Comparison of ENCODE assay signal across 9 cellular contexts in genomic region chr13:110307697-110308376, GRCh38. TPM values are rescaled to one million over a fixed set of nuclear protein-coding genes. Genes with fewer than 3 reads are reported as not detected.
DNase-seq lines count a peak whose midpoint lies in the region; ATAC-seq and TF ChIP-seq lines count a peak whose summit lies in the region.
"Had no signal": no experiment of that assay in that cellular context is flagged by ENCODE, and none has a peak within 500 bp of the region (broad histone marks: within the 10 kb centered on the region; RNA-seq: fewer than 3 reads in every experiment).

No MANE protein-coding gene starts in this region.

- no peak for DNase-seq in activated T-cell treated with anti-CD3 and anti-CD28 coated beads, Interleukin-2, amount 50 U/mL, for 24 hours
- no peak for DNase-seq in activated T-cell treated with anti-CD3 and anti-CD28 coated beads, Interleukin-2, amount 50 U/mL, for 1 hour
- DNase-seq in lung microvascular endothelial cell (ENCODE audit: low read depth in 2 of 2) (peak; percentile 63 to 64), type B pancreatic cell (ENCODE audit: extremely low spot score, unreplicated experiment) (no peak), SIG-M5 treated with dmso at 0.1 percent for 504 hours (lab: John Stamatoyannopoulos, UW; ENCODE audit: unreplicated experiment) (no peak)
- DNase-seq: CD4-positive, alpha-beta memory T cell had no signal

- H3K9me3 Mint-ChIP-seq in activated T-cell treated with anti-CD3 and anti-CD28 coated beads, Interleukin-2, amount 50 U/mL, for 24 hours: no peaks in the 10 kb centered on the region
- no peaks in the 10 kb centered on the region for H3K9me3 Mint-ChIP-seq in type B pancreatic cell

- peaks cover 25 to 46% of the 10 kb centered on the region in 2 donors for H3K27me3 ChIP-seq in duodenal mucosa (ENCODE audit: control insufficient read depth in 1 of 2, insufficient read depth in 2 of 2, low read length in 2 of 2)

- peak overlapping the region; percentile 86 for H3K27ac ChIP-seq in duodenal mucosa (ENCODE audit: low read depth, low read length)

- peaks cover 0 to 4% of the 10 kb centered on the region in 2 donors for H3K36me3 ChIP-seq in duodenal mucosa (ENCODE audit: control insufficient read depth in 1 of 2, insufficient read depth in 2 of 2, low read length in 2 of 2)

- H3K4me3 Mint-ChIP-seq in activated T-cell treated with anti-CD3 and anti-CD28 coated beads, Interleukin-2, amount 50 U/mL, for 24 hours: peak overlapping the region; percentile 6
- H3K4me3 Mint-ChIP-seq in type B pancreatic cell: peak overlapping the region; percentile 96

- peaks cover 84% of the 10 kb centered on the region for H3K27me3 Mint-ChIP-seq in activated T-cell treated with anti-CD3 and anti-CD28 coated beads, Interleukin-2, amount 50 U/mL, for 24 hours
- peaks cover 43% of the 10 kb centered on the region for H3K27me3 Mint-ChIP-seq in type B pancreatic cell

- no peaks in the 10 kb centered on the region for H3K9me3 ChIP-seq in duodenal mucosa (ENCODE audit: control insufficient read depth in 1 of 2, low read length in 2 of 2)

- H3K4me3 ChIP-seq in duodenal mucosa (ENCODE audit: low read depth in 1 of 2, low read length in 2 of 2): peak overlapping the region; percentile 69 to 76

- TF ChIP-seq CTCF in type B pancreatic cell (conservative IDR thresholded peaks at IDR 0.05): no peak

- H3K4me1 Mint-ChIP-seq in activated T-cell treated with anti-CD3 and anti-CD28 coated beads, Interleukin-2, amount 50 U/mL, for 24 hours (ENCODE audit: low read depth): peaks cover 14% of the 10 kb centered on the region
- H3K4me1 Mint-ChIP-seq in type B pancreatic cell (ENCODE audit: unreplicated experiment): peaks cover 44% of the 10 kb centered on the region

- no peaks in the 10 kb centered on the region for H3K36me3 Mint-ChIP-seq in activated T-cell treated with anti-CD3 and anti-CD28 coated beads, Interleukin-2, amount 50 U/mL, for 24 hours (ENCODE audit: low read depth)
- H3K36me3 Mint-ChIP-seq in type B pancreatic cell: peaks cover 8% of the 10 kb centered on the region
- H3K36me3 Mint-ChIP-seq: CD4-positive, alpha-beta memory T cell had no signal

- ATAC-seq in HG03354 (IDR thresholded peaks at IDR 0.05; ENCODE audit: poor library complexity, severe bottlenecking, unreplicated experiment) (no peak), GM21381 (IDR thresholded peaks at IDR 0.05; ENCODE audit: unreplicated experiment) (no peak)

- peak overlapping the region; percentile 60 to 70 for H3K9ac ChIP-seq in duodenal mucosa (ENCODE audit: low read depth in 1 of 2, low read length in 2 of 2)

- peaks cover 10 to 14% of the 10 kb centered on the region in 2 donors for H3K4me1 ChIP-seq in duodenal mucosa (ENCODE audit: control insufficient read depth in 1 of 2, insufficient read depth in 2 of 2, low read length in 2 of 2)

- no peak overlapping the region for H3K27ac Mint-ChIP-seq in activated T-cell treated with anti-CD3 and anti-CD28 coated beads, Interleukin-2, amount 50 U/mL, for 24 hours
- H3K27ac Mint-ChIP-seq in type B pancreatic cell: peak overlapping the region; percentile 86
- H3K27ac Mint-ChIP-seq: CD4-positive, alpha-beta memory T cell had no signal

RNA-seq across cellular contexts. Expression of gene COL4A2, which starts 0.8 kb away (rescaled TPM):
- total RNA-seq in lung microvascular endothelial cell (728 and 775 TPM in 2 replicates), type B pancreatic cell (ENCODE audit: low replicate concordance) (38.6 and 145 TPM in 2 replicates)
- total RNA-seq: CD4-positive, alpha-beta memory T cell had no signal

RNA-seq across cellular contexts. Expression of gene COL4A1, which starts 0.9 kb away (rescaled TPM):
- total RNA-seq in lung microvascular endothelial cell (836 and 1,068 TPM in 2 replicates), type B pancreatic cell (ENCODE audit: low replicate concordance) (20.4 and 83.6 TPM in 2 replicates)
- total RNA-seq: CD4-positive, alpha-beta memory T cell had no signal

Comparison
In these comparisons a context has a peak if more than half of its experiments do, and no peak if none do; other contexts are left out.
1. DNase-seq: peak in lung microvascular endothelial cell (2 of 2); none in activated T-cell treated with anti-CD3 and anti-CD28 coated beads, Interleukin-2, amount 50 U/mL, for 24 hours (single experiment), activated T-cell treated with anti-CD3 and anti-CD28 coated beads, Interleukin-2, amount 50 U/mL, for 1 hour (single experiment), type B pancreatic cell (single experiment) and SIG-M5 treated with dmso at 0.1 percent for 504 hours (single experiment).